In the genomic region with DNA sequence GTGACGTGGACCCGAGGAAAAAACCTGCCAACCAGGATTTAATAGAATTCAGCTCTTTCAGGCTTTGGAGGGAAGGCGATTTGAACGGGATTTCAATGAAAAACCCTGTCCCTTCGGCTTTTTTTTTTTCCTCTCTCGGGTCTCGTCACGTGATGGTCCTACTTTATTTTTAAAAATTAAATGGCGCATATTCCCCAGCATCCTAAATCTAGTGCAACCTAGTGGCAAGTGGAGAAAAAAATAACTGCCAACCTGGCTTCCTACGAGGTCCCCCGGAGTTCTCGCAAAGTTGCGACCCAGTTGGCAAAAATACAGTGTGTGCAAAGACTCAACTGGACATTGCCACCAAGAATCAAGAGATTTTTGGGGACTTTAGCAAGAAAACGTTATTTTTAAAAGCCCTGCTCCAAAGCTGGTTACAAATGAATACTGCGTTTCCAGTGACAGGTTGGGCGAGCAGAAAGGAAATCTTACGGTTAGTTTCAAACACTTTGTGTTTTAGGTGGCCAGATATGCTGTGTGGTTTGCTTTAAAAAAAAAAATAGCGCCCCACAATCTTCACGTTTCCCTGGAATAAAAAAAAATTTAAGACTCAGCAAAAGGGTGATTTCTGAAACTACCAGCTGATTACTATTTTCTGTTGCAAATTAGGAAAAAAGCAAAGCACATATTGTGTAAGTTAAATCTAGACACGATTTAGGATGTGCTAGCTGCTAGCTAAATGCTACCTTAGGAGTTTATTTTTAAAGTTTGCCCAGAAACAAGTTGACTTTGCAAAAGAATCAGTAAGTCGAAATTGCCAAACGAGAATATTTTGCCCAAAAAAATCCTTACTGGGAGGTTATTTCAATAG, we compare ENCODE assay signal across 8 cellular contexts. TPM values are rescaled to one million over a fixed set of nuclear protein-coding genes. Genes with fewer than 3 reads are reported as not detected.
DNase-seq lines count a peak whose midpoint lies in the region; ATAC-seq and TF ChIP-seq lines count a peak whose summit lies in the region.

No MANE protein-coding gene starts in this region.

- peak overlapping the region; percentile 95 for H3K27ac Mint-ChIP-seq in Calu3 (ENCODE audit: unreplicated experiment)
- H3K27ac Mint-ChIP-seq in naive thymus-derived CD4-positive, alpha-beta T cell: peak overlapping the region; percentile 93 to 99 (median 98)

- no peaks in the 10 kb centered on the region for H3K9me3 ChIP-seq in fibroblast of lung (ENCODE audit: control insufficient read depth, insufficient read depth, low read depth, low read length)
- H3K9me3 ChIP-seq in naive thymus-derived CD4-positive, alpha-beta T cell (ENCODE audit: control insufficient read depth in 2 of 3, low read length in 3 of 3): no peaks in the 10 kb centered on the region

- peak overlapping the region; percentile 54 for H3K4me2 ChIP-seq in fibroblast of lung (ENCODE audit: extremely low read depth, insufficient read depth, low read length)

- H3K36me3 ChIP-seq in fibroblast of lung (ENCODE audit: control insufficient read depth, insufficient read depth, low read length): no peaks in the 10 kb centered on the region
- H3K36me3 ChIP-seq in naive thymus-derived CD4-positive, alpha-beta T cell (ENCODE audit: control insufficient read depth in 2 of 3, insufficient read depth in 3 of 3, low read length in 3 of 3): peaks cover 0 to 3% (median 3%) of the 10 kb centered on the region in 3 experiments

- CTCF ChIA-PET in Calu3 (lab: Charles Lee): interaction anchor here (0.6 to 2.0 kb wide), 6 partner anchors 53 to 376 kb away, joined by 3 to 9 read pairs (median 3); no protein-coding TSS in a partner anchor
- CTCF ChIA-PET in naive thymus-derived CD4-positive, alpha-beta T cell (lab: Charles Lee): interaction anchor here (0.7 to 1.8 kb wide), 7 partner anchors 21 to 62 kb away, joined by 3 to 7 read pairs (median 4); no protein-coding TSS in a partner anchor

- H3K9ac ChIP-seq in fibroblast of lung (ENCODE audit: insufficient read depth, low read length): peak overlapping the region; percentile 91

- no peaks in the 10 kb centered on the region for H3K9me3 Mint-ChIP-seq in Calu3 (ENCODE audit: low read depth, unreplicated experiment)
- H3K9me3 Mint-ChIP-seq in naive thymus-derived CD4-positive, alpha-beta T cell: no peaks in the 10 kb centered on the region

- H3K36me3 Mint-ChIP-seq in Calu3 (ENCODE audit: insufficient read depth, unreplicated experiment): peaks cover 37% of the 10 kb centered on the region
- H3K36me3 Mint-ChIP-seq in naive thymus-derived CD4-positive, alpha-beta T cell: peaks cover 3 to 15% (median 6%) of the 10 kb centered on the region in 5 donors

- intact Hi-C loops in Calu3 (cut with micrococcal nuclease; ENCODE audit: unreplicated experiment): loop anchor here (2.0 to 10.0 kb wide), 2 partner anchors 53 to 199 kb away; no protein-coding TSS in a partner anchor
- intact Hi-C loops in naive thymus-derived CD4-positive, alpha-beta T cell (cut with micrococcal nuclease): loop anchor here (1.0 to 5.0 kb wide), 14 partner anchors 8 to 1013 kb away; a partner anchor contains a TSS

- H3K27ac ChIP-seq in fibroblast of lung (ENCODE audit: insufficient read depth, low read length): peak overlapping the region; percentile 95
- peak overlapping the region; percentile 99 for H3K27ac ChIP-seq in naive thymus-derived CD4-positive, alpha-beta T cell (ENCODE audit: low read depth, low read length)

- H3K4me3 Mint-ChIP-seq in Calu3 (ENCODE audit: low read depth, unreplicated experiment): peak overlapping the region; percentile 89
- H3K4me3 Mint-ChIP-seq in naive thymus-derived CD4-positive, alpha-beta T cell: peak overlapping the region; percentile 88 to 96 (median 92)

- POLR2A ChIA-PET in naive thymus-derived CD4-positive, alpha-beta T cell (lab: Charles Lee): interaction anchor here (0.7 to 6.2 kb wide), 11 partner anchors 9 to 1724 kb away, joined by 3 to 54 read pairs (median 17); a partner anchor contains a TSS

- TSS peak; percentile 93 for BruUV-seq in Calu3 (replicated peaks; lab: Mats Ljungman, UMichigan)

- H3K79me2 ChIP-seq in fibroblast of lung (ENCODE audit: control insufficient read depth, insufficient read depth, low read length): peaks cover 22% of the 10 kb centered on the region

- H3K27me3 ChIP-seq in fibroblast of lung (ENCODE audit: control insufficient read depth, insufficient read depth, low read length): no peaks in the 10 kb centered on the region
- no peaks in the 10 kb centered on the region for H3K27me3 ChIP-seq in naive thymus-derived CD4-positive, alpha-beta T cell (ENCODE audit: control insufficient read depth in 2 of 2, insufficient read depth in 2 of 2, low read length in 2 of 2)

- peak overlapping the region; percentile 66 to 88 (median 71) for H3K4me3 ChIP-seq in fibroblast of lung (replicated peaks in 1 of 4; ENCODE audit: control extremely low read depth in 1 of 4, insufficient read depth in 1 of 4, low read depth in 3 of 4, low read length in 4 of 4)
- peak overlapping the region; percentile 100 for H3K4me3 ChIP-seq in naive thymus-derived CD4-positive, alpha-beta T cell (ENCODE audit: low read length)

- peak; percentile 37 for TF ChIP-seq CTCF in Calu3 (IDR thresholded peaks at IDR 0.05; ENCODE audit: unreplicated experiment)
- peak; percentile 51 to 55 for TF ChIP-seq CTCF in fibroblast of lung (conservative IDR thresholded peaks at IDR 0.05 in 1 of 2, IDR thresholded peaks at IDR 0.05 in 1 of 2; ENCODE audit: low read depth in 1 of 2, low read length in 2 of 2)

- ATAC-seq in HG02642 (IDR thresholded peaks at IDR 0.05; ENCODE audit: poor library complexity, unreplicated experiment) (peak; percentile 3), GM21360 (IDR thresholded peaks at IDR 0.05; ENCODE audit: unreplicated experiment) (no peak), GM21723 (IDR thresholded peaks at IDR 0.05; ENCODE audit: unreplicated experiment) (no peak)
- peak; percentile 30 for ATAC-seq in naive thymus-derived CD4-positive, alpha-beta T cell

- peaks cover 30% of the 10 kb centered on the region for H3K4me1 Mint-ChIP-seq in Calu3 (ENCODE audit: low read depth, unreplicated experiment)
- peaks cover 27 to 54% (median 46%) of the 10 kb centered on the region in 7 donors for H3K4me1 Mint-ChIP-seq in naive thymus-derived CD4-positive, alpha-beta T cell

- DNase-seq in Calu3: peak; percentile 49
- DNase-seq in NCI-H524 treated with DMSO at 0.1 percent for 48 hours (lab: John Stamatoyannopoulos, UW): peak; percentile 31
- peak; percentile 20 for DNase-seq in activated CD8-positive, alpha-beta memory T cell treated with anti-CD3 and anti-CD28 coated beads, Interleukin-2, amount 50 U/mL, for 4 hours
- peak; percentile 60 to 79 for DNase-seq in fibroblast of lung (ENCODE audit: low read depth in 2 of 2)
- DNase-seq in naive thymus-derived CD4-positive, alpha-beta T cell: peak in 1 of 9 donors; percentile 69

- no peaks in the 10 kb centered on the region for H3K27me3 Mint-ChIP-seq in Calu3 (ENCODE audit: unreplicated experiment)
- no peaks in the 10 kb centered on the region for H3K27me3 Mint-ChIP-seq in naive thymus-derived CD4-positive, alpha-beta T cell

- no peaks in the 10 kb centered on the region for H4K20me1 ChIP-seq in fibroblast of lung (ENCODE audit: control insufficient read depth, extremely low read depth, insufficient read depth, low read length)

- no peaks in the 10 kb centered on the region for H3K4me1 ChIP-seq in fibroblast of lung (ENCODE audit: control insufficient read depth, extremely low read depth, insufficient read depth, low read length)
- H3K4me1 ChIP-seq in naive thymus-derived CD4-positive, alpha-beta T cell (ENCODE audit: control insufficient read depth in 2 of 2, insufficient read depth in 2 of 2, low read length in 2 of 2): peaks cover 32 to 45% of the 10 kb centered on the region in 2 donors

- peak overlapping the region; percentile 74 for H2AFZ ChIP-seq in fibroblast of lung (ENCODE audit: low read length)

RNA-seq across cellular contexts. Expression of a gene that starts 0.7 kb away (rescaled TPM):
- total RNA-seq in Calu3 (2022) (57.6 and 61.3 TPM in 2 replicates), fibroblast of lung (13.6 and 18.8 TPM in 2 replicates)
- polyA plus RNA-seq in fibroblast of lung: 14.0 and 14.6 TPM in 2 replicates
- 11.5 and 15.5 TPM in 2 replicates for polyA plus RNA-seq in fibroblast of lung (2012)
- 42.1 and 105 TPM in 2 replicates for polyA minus RNA-seq in fibroblast of lung (ENCODE audit: low replicate concordance)
- total RNA-seq in naive thymus-derived CD4-positive, alpha-beta T cell: 100 to 1,000 TPM in 4 of 5 experiments, 10 to 100 TPM in 1; 93.0 to 259 (median 185) TPM
- 10 to 100 TPM; 12.5 to 17.3 TPM for polyA plus RNA-seq in naive thymus-derived CD4-positive, alpha-beta T cell

RNA-seq across cellular contexts. Expression of a gene that starts 6.4 kb away (rescaled TPM):
- total RNA-seq in Calu3 (2022): 66.0 and 71.1 TPM in 2 replicates
- 18.0 and 23.8 TPM in 2 replicates for total RNA-seq in fibroblast of lung
- 24.0 and 33.4 TPM in 2 replicates for polyA plus RNA-seq in fibroblast of lung
- 22.6 and 25.3 TPM in 2 replicates for polyA plus RNA-seq in fibroblast of lung (2012)
- 21.4 and 37.4 TPM in 2 replicates for polyA minus RNA-seq in fibroblast of lung (ENCODE audit: low replicate concordance)
- total RNA-seq in naive thymus-derived CD4-positive, alpha-beta T cell: 100 to 1,000 TPM in 4 of 5 experiments, 10 to 100 TPM in 1; 100.0 to 128 (median 114) TPM
- 10 to 100 TPM; 34.9 to 68.2 TPM for polyA plus RNA-seq in naive thymus-derived CD4-positive, alpha-beta T cell

Comparison
In these comparisons a context has a peak if more than half of its experiments do, and no peak if none do; other contexts are left out.
1. ATAC-seq: peak in HG02642 (single experiment) and naive thymus-derived CD4-positive, alpha-beta T cell (single experiment); none in GM21360 (single experiment) and GM21723 (single experiment).